ENCODE assay signal across 8 cellular contexts in the genomic region with DNA sequence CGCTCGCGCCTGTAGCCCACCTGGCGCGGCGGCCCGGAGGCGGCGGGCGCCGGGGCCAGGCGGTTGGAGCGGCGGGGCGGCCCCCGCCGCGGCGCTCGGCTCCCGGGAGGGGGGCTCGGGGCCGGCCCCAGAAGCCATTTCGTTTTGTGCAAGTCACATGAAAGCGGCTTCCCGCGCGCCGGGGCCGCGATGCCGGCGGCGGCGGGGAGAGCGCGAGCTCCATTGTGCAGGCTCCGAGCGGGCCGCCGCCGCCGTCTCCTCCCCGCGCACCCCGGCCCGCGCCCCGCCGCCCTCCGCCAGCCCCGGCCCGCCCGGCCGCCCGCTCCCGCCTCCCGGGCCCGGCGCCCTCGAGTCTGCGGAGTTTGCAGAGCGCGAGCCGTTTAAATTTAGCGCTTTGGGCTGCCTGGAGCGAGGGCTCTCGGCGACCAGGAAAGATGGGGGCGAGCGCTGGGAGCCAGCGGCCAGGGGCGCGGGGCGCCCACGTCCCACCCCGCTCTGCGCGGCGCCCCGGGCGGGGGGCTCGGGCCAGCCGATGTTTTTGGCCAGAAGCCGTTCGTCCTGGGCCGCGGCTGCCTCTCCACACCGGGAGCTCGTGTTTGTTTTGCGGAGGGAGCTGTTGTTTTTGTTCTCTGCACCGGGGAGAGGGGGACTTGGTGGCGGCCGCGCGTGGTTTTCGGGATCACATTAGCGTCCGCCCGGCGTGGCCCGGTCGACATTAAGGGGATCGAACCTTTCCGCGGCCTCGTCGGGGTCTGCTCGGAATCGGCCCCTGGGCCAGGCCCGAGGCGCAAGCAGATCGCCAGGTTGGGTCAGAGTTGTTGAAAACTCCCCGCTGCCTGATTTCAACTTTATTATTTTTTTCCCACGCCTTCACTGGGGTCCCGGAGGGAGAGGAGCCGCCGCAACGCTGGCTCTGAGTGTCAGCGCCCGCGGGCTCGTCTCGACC. TPM values are rescaled to one million over a fixed set of nuclear protein-coding genes. Genes with fewer than 3 reads are reported as not detected.
DNase-seq lines count a peak whose midpoint lies in the region; ATAC-seq and TF ChIP-seq lines count a peak whose summit lies in the region.

No MANE protein-coding gene starts in this region.

- H3K4me3 ChIP-seq in hepatocyte (peak overlapping the region; percentile 98), rectal smooth muscle tissue (ENCODE audit: low read length) (peak overlapping the region; percentile 74)

- H3K9ac ChIP-seq in rectal smooth muscle tissue (ENCODE audit: low read length): peak overlapping the region; percentile 30

- no peaks in the 10 kb centered on the region for H3K9me3 ChIP-seq in hepatocyte (ENCODE audit: low read depth)

- H3K27ac ChIP-seq in hepatocyte (peak overlapping the region; percentile 81), rectal smooth muscle tissue (ENCODE audit: low read depth, low read length) (peak overlapping the region; percentile 87)

- 2% methylated on average over 54 of the region's 124 CpGs for WGBS in hepatocyte (ENCODE audit: low lambda C conversion rate, missing lambda C conversion rate)

- ATAC-seq in GM21381 (IDR thresholded peaks at IDR 0.05; ENCODE audit: unreplicated experiment) (no peak), HG02981 (IDR thresholded peaks at IDR 0.05; ENCODE audit: unreplicated experiment) (no peak)

- TF ChIP-seq CTCF in hepatocyte (IDR thresholded peaks at IDR 0.05; ENCODE audit: poor library complexity): no peak

- no peaks in the 10 kb centered on the region for H3K9me2 ChIP-seq in hepatocyte (replicated peaks; ENCODE audit: insufficient read depth)

- H3K36me3 ChIP-seq in hepatocyte (replicated peaks; ENCODE audit: insufficient read depth, low read depth): no peaks in the 10 kb centered on the region
- H3K36me3 ChIP-seq in rectal smooth muscle tissue (ENCODE audit: control insufficient read depth, insufficient read depth, low read length): no peaks in the 10 kb centered on the region

- H2AFZ ChIP-seq in hepatocyte: peak overlapping the region; percentile 82

- H3K4me2 ChIP-seq in hepatocyte: peak overlapping the region; percentile 99

- no peaks in the 10 kb centered on the region for H4K20me1 ChIP-seq in hepatocyte (ENCODE audit: insufficient read depth, poor library complexity, severe bottlenecking)

- H3K4me1 ChIP-seq in hepatocyte (ENCODE audit: insufficient read depth): peaks cover 16% of the 10 kb centered on the region
- H3K4me1 ChIP-seq in rectal smooth muscle tissue (ENCODE audit: control insufficient read depth, insufficient read depth, low read length): peaks cover 8% of the 10 kb centered on the region

- peak; percentile 22 for DNase-seq in NCI-H1092 treated with DMSO at 0.1 percent for 48 hours (lab: John Stamatoyannopoulos, UW)
- DNase-seq in NCI-H1092 (lab: John Stamatoyannopoulos, UW): no peak
- DNase-seq in NCI-H774 (lab: John Stamatoyannopoulos, UW): peak; percentile 21
- peak in 33 of 58 donors; percentile 13 to 63 (median 40) for DNase-seq in anterior cingulate cortex (lab: John Stamatoyannopoulos, UW)
- DNase-seq in hepatocyte (ENCODE audit: low spot score): peak; percentile 59

- peaks cover 55% of the 10 kb centered on the region for H3K79me2 ChIP-seq in hepatocyte

- H3K27me3 ChIP-seq in hepatocyte: no peaks in the 10 kb centered on the region
- H3K27me3 ChIP-seq in rectal smooth muscle tissue (ENCODE audit: control insufficient read depth, insufficient read depth, low read length): no peaks in the 10 kb centered on the region

RNA-seq across cellular contexts. Expression of gene BCL7A, which starts 1.0 kb away (rescaled TPM):
- total RNA-seq in hepatocyte: 9.6 and 14.2 TPM in 2 replicates
- 11.8 and 14.9 TPM in 2 replicates for polyA plus RNA-seq in hepatocyte

RNA-seq across cellular contexts. Expression of gene MLXIP, which starts 55.9 kb away (rescaled TPM):
- total RNA-seq in hepatocyte: 5.6 and 11.5 TPM in 2 replicates
- 33.1 and 39.4 TPM in 2 replicates for polyA plus RNA-seq in hepatocyte
